Comparison of ENCODE assay signal across 1 cellular context in the genomic region with DNA sequence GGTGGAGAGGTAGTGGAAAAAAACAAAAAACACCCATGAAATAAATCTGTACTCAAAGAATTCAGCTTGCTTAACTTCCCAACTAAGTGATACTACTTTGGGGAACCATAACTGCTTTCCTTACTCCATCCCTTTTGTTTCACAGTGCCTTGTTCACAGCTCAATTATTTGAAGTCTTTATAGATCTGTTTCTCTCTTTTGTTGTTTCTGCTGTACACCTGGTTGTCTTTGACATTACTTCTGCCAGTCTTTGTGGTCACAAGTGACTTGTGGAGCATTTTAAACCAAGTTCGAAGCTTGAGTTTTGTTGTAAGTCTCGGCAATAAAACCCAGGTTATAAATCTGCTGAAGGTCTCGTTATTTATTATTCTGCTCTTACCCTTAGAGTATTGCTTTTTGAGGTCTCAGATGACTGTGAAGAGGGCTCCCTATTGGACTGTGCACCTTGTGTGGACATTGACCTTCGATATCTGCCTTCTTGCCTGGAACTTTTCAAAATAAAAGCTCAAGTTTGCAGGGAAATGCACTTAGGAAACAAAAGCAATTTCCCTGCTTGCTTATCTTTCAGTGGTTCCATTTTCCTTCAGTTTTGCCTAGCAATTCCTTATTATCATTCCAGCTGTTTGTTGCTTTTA.
TF ChIP-seq lines count a peak whose summit lies in the region.

No MANE protein-coding gene starts in this region.

TF ChIP-seq in H1, 55 proteins besides CTCF, POLR2A, EP300 and RAD21:
- TF ChIP-seq CHD1 (IDR thresholded peaks at IDR 0.05; ENCODE audit: low read depth, low read length), result no peak
- no peak for TF ChIP-seq RXRA (IDR thresholded peaks at IDR 0.05; ENCODE audit: insufficient read depth, low read depth, low read length)
- no peak for TF ChIP-seq SP4 (IDR thresholded peaks at IDR 0.05; ENCODE audit: low read length)
- TF ChIP-seq RFX5 (IDR thresholded peaks at IDR 0.05; ENCODE audit: borderline replicate concordance, low read depth, low read length), result no peak
- TF ChIP-seq CTBP2 (IDR thresholded peaks at IDR 0.05; ENCODE audit: borderline replicate concordance, insufficient read depth, insufficient read length, low read length), result no peak
- no peak for TF ChIP-seq ASH2L (IDR thresholded peaks at IDR 0.05; ENCODE audit: low read length)
- no peak for TF ChIP-seq RNF2 (IDR thresholded peaks at IDR 0.05; ENCODE audit: borderline replicate concordance, low read depth, low read length, missing control alignments, poor library complexity, severe bottlenecking)
- no peak for TF ChIP-seq FOSL1 (IDR thresholded peaks at IDR 0.05; ENCODE audit: insufficient read depth, low read depth, low read length)
- no peak for TF ChIP-seq E2F6 (IDR thresholded peaks at IDR 0.05)
- TF ChIP-seq BRCA1 (IDR thresholded peaks at IDR 0.05; ENCODE audit: low read depth, low read length), result no peak
- no peak for TF ChIP-seq SUZ12 (IDR thresholded peaks at IDR 0.05; ENCODE audit: low read length)
- TF ChIP-seq YY1 (IDR thresholded peaks at IDR 0.05; ENCODE audit: low read depth, low read length), result no peak
- TF ChIP-seq SIN3A (conservative IDR thresholded peaks at IDR 0.05 in 1 of 2, IDR thresholded peaks at IDR 0.05 in 1 of 2; ENCODE audit: low read depth in 1 of 2, low read length in 2 of 2), result no peak
- no peak for TF ChIP-seq PHF8 (conservative IDR thresholded peaks at IDR 0.05; ENCODE audit: low read depth, low read length)
